In the genomic region with DNA sequence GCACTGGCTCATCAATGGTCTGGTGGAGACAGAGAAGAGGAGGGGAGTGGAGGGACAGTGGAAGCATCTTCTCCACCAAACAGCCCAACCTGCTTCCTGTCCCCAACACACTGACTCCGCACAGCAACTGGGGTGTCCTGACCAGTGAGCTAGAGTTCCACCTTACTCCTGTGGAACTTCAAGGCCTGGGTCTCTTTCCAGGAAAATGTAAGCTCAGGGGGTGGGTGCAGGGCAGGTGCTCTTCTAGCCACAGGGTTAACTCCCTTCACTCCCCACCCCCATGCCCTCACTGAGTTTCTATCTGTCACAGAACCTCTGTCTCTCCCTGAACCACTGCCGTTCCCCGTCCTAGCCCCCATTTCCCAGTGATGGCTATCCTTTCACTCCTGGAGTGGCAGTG, we compare ENCODE assay signal across 8 cellular contexts. TPM values are rescaled to one million over a fixed set of nuclear protein-coding genes. Genes with fewer than 3 reads are reported as not detected.
DNase-seq lines count a peak whose midpoint lies in the region; FAIRE-seq and TF ChIP-seq lines count a peak whose summit lies in the region.

No MANE protein-coding gene starts in this region.

- TF ChIP-seq CTCF in GM12875 (IDR thresholded peaks at IDR 0.05; ENCODE audit: borderline replicate concordance, insufficient read depth, low read depth, low read length): no peak
- no peak for TF ChIP-seq CTCF in RWPE1 (conservative IDR thresholded peaks at IDR 0.05; ENCODE audit: low read depth)
- no peak for TF ChIP-seq CTCF in retinal pigment epithelial cell (conservative IDR thresholded peaks at IDR 0.05; ENCODE audit: low read depth, low read length)

- H3K9me3 ChIP-seq in esophagus (ENCODE audit: control insufficient read depth in 2 of 2, insufficient read depth in 1 of 2, low read depth in 1 of 2, low read length in 1 of 2): peaks cover 0 to 2% of the 10 kb centered on the region in 2 donors

- POLR2A ChIA-PET in RWPE1 (lab: Yijun Ruan, JAX; ENCODE audit: low non-redundant PET): interaction anchor here (0.6 to 1.3 kb wide), 3 partner anchors 12 to 1095 kb away, joined by 3 to 5 read pairs (median 4); a partner anchor contains a TSS

- H3K4me3 ChIP-seq in GM12875 (ENCODE audit: low read depth, low read length): peak overlapping the region; percentile 81
- peak overlapping the region; percentile 61 to 90 for H3K4me3 ChIP-seq in esophagus (ENCODE audit: low read depth in 1 of 2, low read length in 2 of 2)
- H3K4me3 ChIP-seq in retinal pigment epithelial cell (ENCODE audit: low read length): peak overlapping the region; percentile 73

- CTCF ChIA-PET in RWPE1 (lab: Yijun Ruan, JAX): interaction anchor here (0.6 kb wide), 2 partner anchors 76 to 588 kb away, joined by 3 to 6 read pairs; no protein-coding TSS in a partner anchor

- FAIRE-seq in GM12891 (lab: Jason Lieb, UNC): no peak

- no peaks in the 10 kb centered on the region for H3K27me3 ChIP-seq in esophagus (ENCODE audit: control insufficient read depth in 1 of 2, insufficient read depth in 2 of 2, low read length in 2 of 2)

- no peak for TF ChIP-seq POLR2A in GM12891 (IDR thresholded peaks at IDR 0.05; ENCODE audit: low read depth, low read length)

- H3K27ac ChIP-seq in RWPE1: peak overlapping the region; percentile 93
- H3K27ac ChIP-seq in esophagus (ENCODE audit: low read depth in 2 of 2, low read length in 1 of 2): peak overlapping the region; percentile 93 to 94

- H3K4me1 ChIP-seq in esophagus (ENCODE audit: control insufficient read depth in 2 of 2, insufficient read depth in 2 of 2, low read length in 1 of 2): peaks cover 15 to 33% of the 10 kb centered on the region in 2 donors

- DNase-seq in RWPE1 (ENCODE audit: low spot score): no peak
- no peak for DNase-seq in retinal pigment epithelial cell (ENCODE audit: low read depth)
- no peak for DNase-seq in RKO (ENCODE audit: low spot score)
- DNase-seq in GM12891 (ENCODE audit: insufficient read length, low spot score): no peak
- no peak for DNase-seq in AG20443 (ENCODE audit: low spot score)
- DNase-seq in cerebellar cortex (ENCODE audit: low spot score): no peak

- H3K36me3 ChIP-seq in esophagus (ENCODE audit: control insufficient read depth in 2 of 2, insufficient read depth in 2 of 2, low read length in 1 of 2): peaks cover 0 to 5% of the 10 kb centered on the region in 2 donors

- 29 to 37% methylated on average over 3 of the region's 3 CpGs for WGBS in esophagus, 2 donors

TF ChIP-seq in GM12891, 5 proteins besides CTCF, POLR2A, EP300 and RAD21:
- TF ChIP-seq TAF1 (IDR thresholded peaks at IDR 0.05; ENCODE audit: low read depth, low read length) (no peak), SPI1 (IDR thresholded peaks at IDR 0.05; ENCODE audit: low read depth, low read length) (no peak), POLR2AphosphoS5 (IDR thresholded peaks at IDR 0.05; ENCODE audit: low read depth, low read length) (no peak), PAX5 (IDR thresholded peaks at IDR 0.05; ENCODE audit: insufficient read depth, low read length, severe bottlenecking) (no peak), POU2F2 (IDR thresholded peaks at IDR 0.05; ENCODE audit: low read depth, low read length) (no peak)

RNA-seq across cellular contexts. Expression of a gene that starts 0.9 kb away (rescaled TPM):
- 1 to 10 TPM; 6.9 to 7.5 TPM for polyA plus RNA-seq in esophagus
- polyA plus RNA-seq in GM12891 (2012; ENCODE audit: low read depth, missing spikeins): 7.2 TPM

RNA-seq across cellular contexts. Expression of a gene that starts 11.7 kb away (rescaled TPM):
- 10 to 100 TPM; 19.4 to 29.9 TPM for polyA plus RNA-seq in esophagus
- polyA plus RNA-seq in GM12891 (2012; ENCODE audit: low read depth, missing spikeins): 19.7 TPM

RNA-seq across cellular contexts. Expression of a gene that starts 52.4 kb away (rescaled TPM):
- polyA plus RNA-seq in esophagus: 10 to 100 TPM; 25.3 to 34.9 TPM
- polyA plus RNA-seq in GM12891 (2012; ENCODE audit: low read depth, missing spikeins): 44.1 TPM

RNA-seq across cellular contexts. Expression of a gene that starts 55.9 kb away (rescaled TPM):
- polyA plus RNA-seq in esophagus: not detected
- polyA plus RNA-seq in GM12891 (2012; ENCODE audit: low read depth, missing spikeins): 0.13 TPM
